Comparison of ENCODE assay signal across 8 cellular contexts in the genomic region with DNA sequence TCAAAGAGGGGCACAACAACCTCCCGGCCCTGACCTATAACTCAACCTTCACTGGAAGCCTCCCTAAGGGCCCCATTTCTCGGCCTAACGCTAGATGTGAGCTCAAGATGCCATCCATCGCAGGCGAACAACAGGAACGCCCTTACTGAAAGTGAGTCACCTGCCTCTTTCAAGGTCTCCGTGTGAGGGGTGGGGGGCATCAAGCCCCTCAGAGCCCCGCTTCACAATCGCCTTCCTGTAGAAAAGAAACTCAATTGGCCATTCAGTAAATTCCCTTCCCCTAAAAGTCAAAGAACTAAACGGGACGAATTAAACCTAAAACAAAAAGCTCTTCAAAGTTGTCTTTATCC. TPM values are rescaled to one million over a fixed set of nuclear protein-coding genes. Genes with fewer than 3 reads are reported as not detected.
A peak's percentile ranks its signal among the peaks of the same experiment; 100 is the strongest.
DNase-seq lines count a peak whose midpoint lies in the region; ATAC-seq and TF ChIP-seq lines count a peak whose summit lies in the region.

No MANE protein-coding gene starts in this region.

- H3K4me1 ChIP-seq in MM.1S (ENCODE audit: low read length) (no peaks in the 10 kb centered on the region; the same call in 1 of the 2 replicates), esophagus squamous epithelium (peaks cover 0 to 36% (median 10%) of the 10 kb centered on the region in 3 donors)

- H3K27ac ChIP-seq in MM.1S (ENCODE audit: low read length): peak overlapping the region; percentile 85; the same call in 1 of the 2 replicates
- peak overlapping the region; percentile 90 to 95 (median 94) for H3K27ac ChIP-seq in esophagus squamous epithelium

- intact Hi-C loops in esophagus squamous epithelium (cut with DNase I): no loop called here
- intact Hi-C loops in natural killer cell (cut with micrococcal nuclease): loop anchor here (1.0 to 2.0 kb wide), 3 partner anchors 46 to 162 kb away; a partner anchor contains a TSS

- no peak for TF ChIP-seq POLR2A in esophagus squamous epithelium (IDR thresholded peaks at IDR 0.05)

- H4K20me1 ChIP-seq in MM.1S (ENCODE audit: insufficient read depth, low read length): no peaks in the 10 kb centered on the region

- H3K9me3 Mint-ChIP-seq in natural killer cell: peaks cover 0 to 2% of the 10 kb centered on the region in 2 donors

- no peaks in the 10 kb centered on the region for H3K27me3 Mint-ChIP-seq in natural killer cell (ENCODE audit: low read depth in 2 of 2)

- TF ChIP-seq CTCF in MM.1S (IDR thresholded peaks at IDR 0.05; ENCODE audit: low read length) (no peak), esophagus squamous epithelium (IDR thresholded peaks at IDR 0.05) (no peak), natural killer cell (IDR thresholded peaks at IDR 0.05) (no peak)

- peaks cover 43 to 47% of the 10 kb centered on the region in 2 donors for H3K4me1 Mint-ChIP-seq in natural killer cell

- no peaks in the 10 kb centered on the region for H3K9me3 ChIP-seq in MM.1S (replicated peaks; ENCODE audit: insufficient read depth, low read length)
- H3K9me3 ChIP-seq in esophagus squamous epithelium: peaks cover 0 to 7% (median 4%) of the 10 kb centered on the region in 3 donors

- peaks cover 7% of the 10 kb centered on the region for H3K36me3 Mint-ChIP-seq in natural killer cell

- H3K27me3 ChIP-seq in MM.1S (replicated peaks; ENCODE audit: insufficient read depth, low read length): no peaks in the 10 kb centered on the region
- H3K27me3 ChIP-seq in esophagus squamous epithelium: no peaks in the 10 kb centered on the region

- H3K4me3 Mint-ChIP-seq in natural killer cell: peak overlapping the region; percentile 99

- DNase-seq in GM19238 (ENCODE audit: insufficient read length, low spot score): peak; percentile 27
- DNase-seq in MM.1S: peak; percentile 51
- peak; percentile 27 for DNase-seq in activated T-cell treated with anti-CD3 and anti-CD28 coated beads for 4 hours
- DNase-seq in esophagus squamous epithelium (lab: John Stamatoyannopoulos, UW): no peak
- DNase-seq in natural killer cell: peak; percentile 22
- DNase-seq in stromal cell of bone marrow (ENCODE audit: low read depth): peak; percentile 20
- no peak for DNase-seq in GDM1 (lab: John Stamatoyannopoulos, UW)
- no peak for DNase-seq in AML-193 (lab: John Stamatoyannopoulos, UW)

- WGBS in esophagus squamous epithelium, 2 donors: 1% methylated on average over 11 of the region's 11 CpGs

- peaks cover 5% of the 10 kb centered on the region for H3F3A ChIP-seq in MM.1S (ENCODE audit: insufficient read depth, low read length)

- H3K9me2 ChIP-seq in MM.1S (replicated peaks; ENCODE audit: insufficient read depth, low read length): no peaks in the 10 kb centered on the region

- H2AFZ ChIP-seq in MM.1S (ENCODE audit: low read length): peak overlapping the region; percentile 99

- peak overlapping the region; percentile 91 for H3K9ac ChIP-seq in MM.1S (ENCODE audit: low read length)

- peak; percentile 22 to 55 (median 24) for ATAC-seq in natural killer cell

- peak overlapping the region; percentile 70 for H3K4me2 ChIP-seq in MM.1S (ENCODE audit: low read depth, low read length)

- H3K36me3 ChIP-seq in MM.1S (replicated peaks; ENCODE audit: insufficient read depth, low read length) (no peaks in the 10 kb centered on the region), esophagus squamous epithelium (peaks cover 0 to 23% (median 0%) of the 10 kb centered on the region in 3 donors)

- H3K4me3 ChIP-seq in MM.1S (ENCODE audit: low read length) (peak overlapping the region; percentile 99), esophagus squamous epithelium (peak overlapping the region; percentile 62 to 75 (median 72))

- H3K27ac Mint-ChIP-seq in natural killer cell: peak overlapping the region; percentile 93 to 94

- peaks cover 32% of the 10 kb centered on the region for H3K79me2 ChIP-seq in MM.1S (ENCODE audit: low read length)

RNA-seq across cellular contexts. Expression of a gene that starts 0.7 kb away (rescaled TPM):
- total RNA-seq in esophagus squamous epithelium (10 to 100 TPM in 3 of 4 donors, 1 to 10 TPM in 1; 9.7 to 23.8 (median 15.5) TPM), natural killer cell (10 to 100 TPM; 48.3 to 50.2 (median 48.8) TPM)

RNA-seq across cellular contexts. Expression of a gene that starts 45.9 kb away (rescaled TPM):
- total RNA-seq in esophagus squamous epithelium (10 to 100 TPM in 2 of 4 donors, 1 to 10 TPM in 2; 3.3 to 28.0 (median 16.1) TPM), natural killer cell (10 to 100 TPM in 2 of 3 donors, 1 to 10 TPM in 1; 4.1 to 18.5 (median 10.5) TPM)

RNA-seq across cellular contexts. Expression of a gene that starts 48.1 kb away (rescaled TPM):
- 10 to 100 TPM; 10.6 to 18.1 (median 11.9) TPM for total RNA-seq in esophagus squamous epithelium
- 10 to 100 TPM; 15.0 to 19.1 (median 19.1) TPM for total RNA-seq in natural killer cell

Comparison
In these comparisons a context has a peak if more than half of its experiments do, and no peak if none do; other contexts are left out.
1. DNase-seq: peak in GM19238 (single experiment), MM.1S (single experiment), activated T-cell treated with anti-CD3 and anti-CD28 coated beads for 4 hours (single experiment), natural killer cell (single experiment) and stromal cell of bone marrow (single experiment); none in esophagus squamous epithelium (single experiment), GDM1 (single experiment) and AML-193 (0 of 2).